ENCODE assay signal across 12 cellular contexts in genomic region chr3:105354429-105354828, GRCh38. TPM values are rescaled to one million over a fixed set of nuclear protein-coding genes. Genes with fewer than 3 reads are reported as not detected.
DNase-seq lines count a peak whose midpoint lies in the region; TF ChIP-seq lines count a peak whose summit lies in the region.
"Had no signal": no experiment of that assay in that cellular context is flagged by ENCODE, and none has a peak within 500 bp of the region (broad histone marks: within the 10 kb centered on the region; RNA-seq: fewer than 3 reads in every experiment).

No MANE protein-coding gene starts in this region.

- H3K4me3 ChIP-seq in GM23248 (no peak overlapping the region), SJSA1 (no peak overlapping the region), fibroblast of villous mesenchyme (ENCODE audit: low read depth, low read length) (peak overlapping the region; percentile 54), A673 (ENCODE audit: low read depth, low read length, poor library complexity, severe bottlenecking) (no peak overlapping the region)
- H3K4me3 ChIP-seq: SJCRH30 had no signal

- TF ChIP-seq CTCF in fibroblast of villous mesenchyme (IDR thresholded peaks at IDR 0.05; ENCODE audit: insufficient read depth, low read depth, low read length) (no peak), progenitor cell of endocrine pancreas (IDR thresholded peaks at IDR 0.05; ENCODE audit: unreplicated experiment) (no peak), A673 (conservative IDR thresholded peaks at IDR 0.05; ENCODE audit: low read depth, low read length) (no peak)

- H3K4me2 ChIP-seq in GM23248 (ENCODE audit: unreplicated experiment) = peak overlapping the region; percentile 16

- H3K4me1 Mint-ChIP-seq in progenitor cell of endocrine pancreas (ENCODE audit: low read depth) = peaks cover 8% of the 10 kb centered on the region

- 57 to 60% methylated on average over 3 of the region's 3 CpGs for WGBS in GM23248 (ENCODE audit: low coverage in 1 of 2, low lambda C conversion rate in 2 of 2, missing lambda C conversion rate in 2 of 2), 2 experiments

- BruUV-seq in A673 (replicated peaks; lab: Mats Ljungman, UMichigan) = no TSS peak

- DNase-seq in GM23248 (peak; percentile 34), SJSA1 (ENCODE audit: low read depth in 1 of 2, low spot score in 2 of 2) (no peak), fibroblast of villous mesenchyme (ENCODE audit: low read depth) (no peak), progenitor cell of endocrine pancreas (ENCODE audit: low spot score, unreplicated experiment) (no peak), NCI-H2196 treated with DMSO at 0.1 percent for 48 hours (lab: John Stamatoyannopoulos, UW; ENCODE audit: unreplicated experiment) (no peak), hippocampal formation (lab: John Stamatoyannopoulos, UW) (no peak), A673 (ENCODE audit: low spot score) (no peak)
- no peak for DNase-seq in NK-92 treated with Interleukin-12 subunit alpha and Interleukin-12 subunit beta, amount 100 ng/mL, for 24 hours (lab: John Stamatoyannopoulos, UW)
- DNase-seq: dermis blood vessel endothelial cell, DMS79, NCI-H1694, SJCRH30 had no signal

- in situ Hi-C loops in GM23248 (cut with MboI) = loop anchor here (25.0 kb wide), 2 partner anchors 742 to 1067 kb away; no protein-coding TSS in a partner anchor

- H3K27ac Mint-ChIP-seq in progenitor cell of endocrine pancreas = no peak overlapping the region

- no peaks in the 10 kb centered on the region for H3K36me3 Mint-ChIP-seq in progenitor cell of endocrine pancreas (ENCODE audit: insufficient read depth)

- no peaks in the 10 kb centered on the region for H3K27me3 ChIP-seq in GM23248 (replicated peaks; ENCODE audit: insufficient read depth)
- no peaks in the 10 kb centered on the region for H3K27me3 ChIP-seq in SJSA1 (replicated peaks)
- no peaks in the 10 kb centered on the region for H3K27me3 ChIP-seq in A673 (replicated peaks; ENCODE audit: insufficient read depth, low read depth, low read length, poor library complexity)
- H3K27me3 ChIP-seq: SJCRH30 had no signal

- peak overlapping the region; percentile 49 for H3K27ac ChIP-seq in GM23248
- peak overlapping the region; percentile 60 for H3K27ac ChIP-seq in SJSA1
- H3K27ac ChIP-seq in A673 (ENCODE audit: low read depth, low read length, poor library complexity, severe bottlenecking) = no peak overlapping the region
- H3K27ac ChIP-seq: SJCRH30 had no signal

- POLR2A ChIA-PET in A673 (lab: Charles Lee; ENCODE audit: low non-redundant PET) = no interaction called here

- H3K4me1 ChIP-seq in GM23248 (ENCODE audit: insufficient read depth) = peaks cover 71% of the 10 kb centered on the region
- H3K4me1 ChIP-seq in SJSA1 (replicated peaks) = peaks cover 40% of the 10 kb centered on the region
- peaks cover 22% of the 10 kb centered on the region for H3K4me1 ChIP-seq in A673 (ENCODE audit: insufficient read depth, low read length, poor library complexity, severe bottlenecking)

- H4K20me1 ChIP-seq in GM23248 (ENCODE audit: insufficient read depth) = no peaks in the 10 kb centered on the region

- no peak overlapping the region for H3K9ac ChIP-seq in GM23248

- H3F3A ChIP-seq in GM23248 (ENCODE audit: insufficient read depth) = peaks cover 46% of the 10 kb centered on the region

- H3K9me2 ChIP-seq in GM23248 (ENCODE audit: insufficient read depth) = no peaks in the 10 kb centered on the region

- H3K4me3 Mint-ChIP-seq in progenitor cell of endocrine pancreas (ENCODE audit: low read depth) = peak overlapping the region; percentile 73

- H3K9me3 ChIP-seq in GM23248 (ENCODE audit: low read depth) (no peaks in the 10 kb centered on the region), SJSA1 (replicated peaks) (no peaks in the 10 kb centered on the region), A673 (ENCODE audit: low read depth, low read length, poor library complexity, severe bottlenecking) (no peaks in the 10 kb centered on the region)
- H3K9me3 ChIP-seq: SJCRH30 had no signal

- no peaks in the 10 kb centered on the region for H3K79me2 ChIP-seq in GM23248 (ENCODE audit: insufficient read depth)

- no peaks in the 10 kb centered on the region for H3K9me3 Mint-ChIP-seq in progenitor cell of endocrine pancreas (ENCODE audit: low read depth)

- peak overlapping the region; percentile 73 for H2AFZ ChIP-seq in GM23248

- CTCF ChIA-PET in A673 (lab: Charles Lee) = no interaction called here

- intact Hi-C loops in A673 (cut with micrococcal nuclease; ENCODE audit: unreplicated experiment) = no loop called here

- H3K36me3 ChIP-seq in GM23248 (ENCODE audit: low read depth) (no peaks in the 10 kb centered on the region), SJSA1 (no peaks in the 10 kb centered on the region), A673 (ENCODE audit: insufficient read depth, low read length, poor library complexity, severe bottlenecking) (no peaks in the 10 kb centered on the region)
- H3K36me3 ChIP-seq: SJCRH30 had no signal

- H3K27me3 Mint-ChIP-seq in progenitor cell of endocrine pancreas = peaks cover 55% of the 10 kb centered on the region

RNA-seq across cellular contexts. Expression of gene ALCAM, which starts 12.3 kb away (rescaled TPM):
- 202 and 208 TPM in 2 replicates for total RNA-seq in GM23248 (2014; rRNA removed; shearing (Covaris generic))
- 88.2 and 88.7 TPM in 2 replicates for polyA plus RNA-seq in GM23248 (2016; fragmentation: Nextera tagmentation; extraction: Ambion mirVana)
- 93.7 and 119 TPM in 2 replicates for total RNA-seq in SJSA1 (2014; rRNA removed; shearing (Covaris generic))
- 86.3 and 139 TPM in 2 replicates for total RNA-seq in fibroblast of villous mesenchyme
- 28.6 and 29.8 TPM in 2 replicates for total RNA-seq in progenitor cell of endocrine pancreas
- 36.8 and 45.2 TPM in 2 replicates for total RNA-seq in A673 (2021)
